6 cellular contexts compared by ENCODE assay signal in genomic region chr20:63686492-63687321, GRCh38. TPM values are rescaled to one million over a fixed set of nuclear protein-coding genes. Genes with fewer than 3 reads are reported as not detected.
A peak's percentile ranks its signal among the peaks of the same experiment; 100 is the strongest.
DNase-seq lines count a peak whose midpoint lies in the region; ATAC-seq and TF ChIP-seq lines count a peak whose summit lies in the region.

No MANE protein-coding gene starts in this region.

- H3K4me1 Mint-ChIP-seq in naive thymus-derived CD4-positive, alpha-beta T cell = peaks cover 0 to 13% (median 5%) of the 10 kb centered on the region in 7 donors

- no peak overlapping the region for H3K4me3 ChIP-seq in astrocyte of the spinal cord (ENCODE audit: low read depth, low read length)
- no peak overlapping the region for H3K4me3 ChIP-seq in naive thymus-derived CD4-positive, alpha-beta T cell (ENCODE audit: low read length)
- no peak overlapping the region for H3K4me3 ChIP-seq in MM.1S (ENCODE audit: low read length)

- no peaks in the 10 kb centered on the region for H3K9me3 ChIP-seq in naive thymus-derived CD4-positive, alpha-beta T cell (ENCODE audit: control insufficient read depth in 2 of 3, low read length in 3 of 3)
- no peaks in the 10 kb centered on the region for H3K9me3 ChIP-seq in MM.1S (replicated peaks; ENCODE audit: insufficient read depth, low read length)

- in situ Hi-C loops in astrocyte of the spinal cord (cut with HindIII; ENCODE audit: low sequenced_read_pairs) = no loop called here

- peak overlapping the region in 5 of 10 donors; percentile 13 to 33 (median 33) for H3K4me3 Mint-ChIP-seq in naive thymus-derived CD4-positive, alpha-beta T cell

- H3K27me3 Mint-ChIP-seq in naive thymus-derived CD4-positive, alpha-beta T cell = no peaks in the 10 kb centered on the region

- H3K36me3 Mint-ChIP-seq in naive thymus-derived CD4-positive, alpha-beta T cell = no peaks in the 10 kb centered on the region

- H3K9me2 ChIP-seq in MM.1S (replicated peaks; ENCODE audit: insufficient read depth, low read length) = no peaks in the 10 kb centered on the region

- DNase-seq in GM04504 (ENCODE audit: low read depth) = peak; percentile 78
- DNase-seq in astrocyte of the spinal cord (ENCODE audit: low read depth, low spot score) = peak; percentile 80
- DNase-seq in naive thymus-derived CD4-positive, alpha-beta T cell = peak in 2 of 9 donors; percentile 30 to 46
- DNase-seq in amniotic stem cell (lab: John Stamatoyannopoulos, UW) = no peak
- DNase-seq in MM.1S = no peak

- no peak overlapping the region for H3K4me2 ChIP-seq in MM.1S (ENCODE audit: low read depth, low read length)

- peaks cover 0 to 16% of the 10 kb centered on the region in 2 donors for H3K4me1 ChIP-seq in naive thymus-derived CD4-positive, alpha-beta T cell (ENCODE audit: control insufficient read depth in 2 of 2, insufficient read depth in 2 of 2, low read length in 2 of 2)
- H3K4me1 ChIP-seq in MM.1S (ENCODE audit: low read length) = no peaks in the 10 kb centered on the region

- no peak overlapping the region for H3K27ac Mint-ChIP-seq in naive thymus-derived CD4-positive, alpha-beta T cell

- no peak overlapping the region for H3K9ac ChIP-seq in MM.1S (ENCODE audit: low read length)

- H3K27ac ChIP-seq in naive thymus-derived CD4-positive, alpha-beta T cell (ENCODE audit: low read depth, low read length) = no peak overlapping the region
- no peak overlapping the region for H3K27ac ChIP-seq in MM.1S (ENCODE audit: low read length)

- ATAC-seq in naive thymus-derived CD4-positive, alpha-beta T cell = peak; percentile 79
- ATAC-seq in HG03432 (IDR thresholded peaks at IDR 0.05; ENCODE audit: unreplicated experiment) = no peak

- intact Hi-C loops in naive thymus-derived CD4-positive, alpha-beta T cell (cut with micrococcal nuclease) = no loop called here

- no peaks in the 10 kb centered on the region for H3K27me3 ChIP-seq in naive thymus-derived CD4-positive, alpha-beta T cell (ENCODE audit: control insufficient read depth in 2 of 2, insufficient read depth in 2 of 2, low read length in 2 of 2)
- H3K27me3 ChIP-seq in MM.1S (replicated peaks; ENCODE audit: insufficient read depth, low read length) = no peaks in the 10 kb centered on the region

- H3K9me3 Mint-ChIP-seq in naive thymus-derived CD4-positive, alpha-beta T cell = no peaks in the 10 kb centered on the region

- CTCF ChIA-PET in naive thymus-derived CD4-positive, alpha-beta T cell (lab: Charles Lee) = no interaction called here

- no peaks in the 10 kb centered on the region for H3F3A ChIP-seq in MM.1S (ENCODE audit: insufficient read depth, low read length)

- H2AFZ ChIP-seq in MM.1S (ENCODE audit: low read length) = no peak overlapping the region

- TF ChIP-seq CTCF in astrocyte of the spinal cord (IDR thresholded peaks at IDR 0.05; ENCODE audit: low read depth, low read length) (no peak), MM.1S (IDR thresholded peaks at IDR 0.05; ENCODE audit: low read length) (no peak)

- POLR2A ChIA-PET in naive thymus-derived CD4-positive, alpha-beta T cell (lab: Charles Lee) = interaction anchor here (0.5 to 1.5 kb wide), 2 partner anchors 11 to 118 kb away, joined by 3 read pairs; no protein-coding TSS in a partner anchor

- H4K20me1 ChIP-seq in MM.1S (ENCODE audit: insufficient read depth, low read length) = no peaks in the 10 kb centered on the region

- no peaks in the 10 kb centered on the region for H3K36me3 ChIP-seq in naive thymus-derived CD4-positive, alpha-beta T cell (ENCODE audit: control insufficient read depth in 2 of 3, insufficient read depth in 3 of 3, low read length in 3 of 3)
- no peaks in the 10 kb centered on the region for H3K36me3 ChIP-seq in MM.1S (replicated peaks; ENCODE audit: insufficient read depth, low read length)

- no peaks in the 10 kb centered on the region for H3K79me2 ChIP-seq in MM.1S (ENCODE audit: low read length)

RNA-seq across cellular contexts. Expression of gene TNFRSF6B, which starts 9.7 kb away (rescaled TPM):
- total RNA-seq in naive thymus-derived CD4-positive, alpha-beta T cell = under 1 TPM in 1 of 5 experiments, not detected in 4; 0.74 TPM
- under 1 TPM in 1 of 2 donors, not detected in 1; 0.22 TPM for polyA plus RNA-seq in naive thymus-derived CD4-positive, alpha-beta T cell

RNA-seq across cellular contexts. Expression of gene ARFRP1, which starts 21.1 kb away (rescaled TPM):
- 10 to 100 TPM; 55.4 to 92.1 (median 66.2) TPM for total RNA-seq in naive thymus-derived CD4-positive, alpha-beta T cell
- 100 to 1,000 TPM in 1 of 2 donors, 10 to 100 TPM in 1; 89.1 to 108 TPM for polyA plus RNA-seq in naive thymus-derived CD4-positive, alpha-beta T cell

RNA-seq across cellular contexts. Expression of gene ZGPAT, which starts 21.1 kb away (rescaled TPM):
- 10 to 100 TPM; 42.9 to 49.9 (median 45.4) TPM for total RNA-seq in naive thymus-derived CD4-positive, alpha-beta T cell
- polyA plus RNA-seq in naive thymus-derived CD4-positive, alpha-beta T cell = 10 to 100 TPM; 47.5 to 82.1 TPM

RNA-seq across cellular contexts. Expression of gene RTEL1, which starts 28.6 kb away (rescaled TPM):
- total RNA-seq in naive thymus-derived CD4-positive, alpha-beta T cell = 10 to 100 TPM; 28.4 to 47.2 (median 32.4) TPM
- polyA plus RNA-seq in naive thymus-derived CD4-positive, alpha-beta T cell = 1 to 10 TPM; 1.9 to 8.6 TPM

RNA-seq across cellular contexts. Expression of gene STMN3, which starts 33.5 kb away (rescaled TPM):
- total RNA-seq in naive thymus-derived CD4-positive, alpha-beta T cell = 100 to 1,000 TPM in 2 of 5 experiments, 10 to 100 TPM in 3; 34.2 to 122 (median 70.3) TPM
- 10 to 100 TPM; 33.5 to 37.0 TPM for polyA plus RNA-seq in naive thymus-derived CD4-positive, alpha-beta T cell

Comparison
In these comparisons a context has a peak if more than half of its experiments do, and no peak if none do; other contexts are left out.
1. DNase-seq: peak in GM04504 (single experiment) and astrocyte of the spinal cord (single experiment); none in amniotic stem cell (single experiment) and MM.1S (single experiment).